ENCODE assay signal across 8 cellular contexts in the genomic region with DNA sequence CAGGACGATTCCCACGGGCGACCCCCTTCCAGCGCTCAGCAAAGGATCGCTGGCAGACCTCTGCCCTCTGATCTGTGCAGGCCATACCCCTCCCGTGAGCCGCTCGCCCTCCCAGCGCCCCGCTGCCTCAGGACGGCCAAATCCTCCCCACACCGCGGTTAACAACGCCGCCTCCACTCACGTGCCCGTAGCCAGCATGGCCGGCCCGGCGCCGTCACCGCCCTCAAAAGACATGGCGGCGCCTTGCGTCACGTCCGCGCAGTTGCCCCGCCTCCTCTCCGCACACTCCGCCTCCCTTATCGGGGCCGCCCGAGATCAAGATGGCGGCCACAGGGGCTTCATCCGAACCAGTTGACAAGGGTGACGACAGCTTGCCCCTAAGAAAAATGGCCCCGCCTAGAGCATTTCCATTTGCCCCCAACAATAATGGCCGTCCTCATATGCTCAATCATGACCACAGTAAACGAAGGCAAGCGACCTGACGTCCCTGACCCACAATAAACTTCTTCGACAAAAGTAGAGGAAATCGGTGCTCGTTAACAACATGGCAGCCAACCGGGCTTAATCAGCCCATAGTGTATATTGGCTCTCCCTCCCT. TPM values are rescaled to one million over a fixed set of nuclear protein-coding genes. Genes with fewer than 3 reads are reported as not detected.
DNase-seq lines count a peak whose midpoint lies in the region; ATAC-seq and TF ChIP-seq lines count a peak whose summit lies in the region.

No MANE protein-coding gene starts in this region.

- peaks cover 0 to 1% (median 0%) of the 10 kb centered on the region in 11 donors for H3K9me3 Mint-ChIP-seq in naive thymus-derived CD4-positive, alpha-beta T cell
- no peaks in the 10 kb centered on the region for H3K9me3 Mint-ChIP-seq in stimulated activated naive B cell treated with anti-CD40 and anti-IgM and Interleukin-4, amounts not matched to agents 10 μg/mL and 1 μg/mL and 100 μg/mL, for 72 hours

- H2AFZ ChIP-seq in KMS-11 (ENCODE audit: low read depth) = peak overlapping the region; percentile 67

- H3K27ac ChIP-seq in KMS-11 = peak overlapping the region; percentile 94
- peak overlapping the region; percentile 97 for H3K27ac ChIP-seq in naive thymus-derived CD4-positive, alpha-beta T cell (ENCODE audit: low read depth, low read length)

- no peaks in the 10 kb centered on the region for H4K20me1 ChIP-seq in KMS-11 (ENCODE audit: insufficient read depth)

- H3K36me3 Mint-ChIP-seq in naive thymus-derived CD4-positive, alpha-beta T cell = peaks cover 0 to 15% (median 5%) of the 10 kb centered on the region in 5 donors
- peaks cover 39 to 55% of the 10 kb centered on the region in 2 donors for H3K36me3 Mint-ChIP-seq in stimulated activated naive B cell treated with anti-CD40 and anti-IgM and Interleukin-4, amounts not matched to agents 10 μg/mL and 1 μg/mL and 100 μg/mL, for 72 hours

- H3K79me2 ChIP-seq in KMS-11 (ENCODE audit: insufficient read depth, low read depth) = peaks cover 23% of the 10 kb centered on the region

- H3K4me3 Mint-ChIP-seq in naive thymus-derived CD4-positive, alpha-beta T cell = no peak overlapping the region
- H3K4me3 Mint-ChIP-seq in stimulated activated naive B cell treated with anti-CD40 and anti-IgM and Interleukin-4, amounts not matched to agents 10 μg/mL and 1 μg/mL and 100 μg/mL, for 72 hours = no peak overlapping the region

- intact Hi-C loops in naive thymus-derived CD4-positive, alpha-beta T cell (cut with micrococcal nuclease) = loop anchor here (1.0 to 10.0 kb wide), 30 partner anchors 7 to 1544 kb away; a partner anchor contains a TSS

- H3K4me1 Mint-ChIP-seq in naive thymus-derived CD4-positive, alpha-beta T cell = peaks cover 25 to 41% (median 33%) of the 10 kb centered on the region in 7 donors
- H3K4me1 Mint-ChIP-seq in stimulated activated naive B cell treated with anti-CD40 and anti-IgM and Interleukin-4, amounts not matched to agents 10 μg/mL and 1 μg/mL and 100 μg/mL, for 72 hours = peaks cover 29 to 60% of the 10 kb centered on the region in 2 donors

- no peak overlapping the region for H3K4me3 ChIP-seq in KMS-11 (IDR thresholded peaks at IDR 0.05; ENCODE audit: insufficient read depth, low read depth, low read length)
- H3K4me3 ChIP-seq in naive thymus-derived CD4-positive, alpha-beta T cell (ENCODE audit: low read length) = peak overlapping the region; percentile 96

- DNase-seq in DMS53 treated with DMSO at 0.1 percent for 48 hours (lab: John Stamatoyannopoulos, UW; ENCODE audit: unreplicated experiment) (peak; percentile 88), fibroblast of gingiva (ENCODE audit: low read depth) (peak; percentile 99)
- DNase-seq in activated T-cell treated with anti-CD3 and anti-CD28 coated beads, Interleukin-2, amount 50 U/mL, for 48 hours = peak; percentile 99
- DNase-seq in naive thymus-derived CD4-positive, alpha-beta T cell = peak; percentile 91 to 99 (median 98)
- peak; percentile 98 for DNase-seq in stimulated activated naive B cell treated with anti-CD40 and anti-IgM and Interleukin-4, amounts not matched to agents 10 μg/mL and 1 μg/mL and 100 μg/mL, for 72 hours

- H3K27me3 Mint-ChIP-seq in naive thymus-derived CD4-positive, alpha-beta T cell = no peaks in the 10 kb centered on the region
- no peaks in the 10 kb centered on the region for H3K27me3 Mint-ChIP-seq in stimulated activated naive B cell treated with anti-CD40 and anti-IgM and Interleukin-4, amounts not matched to agents 10 μg/mL and 1 μg/mL and 100 μg/mL, for 72 hours

- no peaks in the 10 kb centered on the region for H3K27me3 ChIP-seq in KMS-11 (ENCODE audit: insufficient read depth, low read depth)
- no peaks in the 10 kb centered on the region for H3K27me3 ChIP-seq in naive thymus-derived CD4-positive, alpha-beta T cell (ENCODE audit: control insufficient read depth in 2 of 2, insufficient read depth in 2 of 2, low read length in 2 of 2)

- H3K4me2 ChIP-seq in KMS-11 = peak overlapping the region; percentile 81

- ATAC-seq in GM21723 (IDR thresholded peaks at IDR 0.05; ENCODE audit: unreplicated experiment) = peak; percentile 47
- peak; percentile 67 for ATAC-seq in naive thymus-derived CD4-positive, alpha-beta T cell
- peak; percentile 62 to 69 for ATAC-seq in stimulated activated naive B cell treated with anti-CD40 and anti-IgM and Interleukin-4, amounts not matched to agents 10 μg/mL and 1 μg/mL and 100 μg/mL, for 72 hours (replicated peaks)

- peaks cover 20% of the 10 kb centered on the region for H3K4me1 ChIP-seq in KMS-11 (ENCODE audit: low read depth, poor library complexity, severe bottlenecking)
- H3K4me1 ChIP-seq in naive thymus-derived CD4-positive, alpha-beta T cell (ENCODE audit: control insufficient read depth in 2 of 2, insufficient read depth in 2 of 2, low read length in 2 of 2) = peaks cover 11 to 20% of the 10 kb centered on the region in 2 donors

- CTCF ChIA-PET in naive thymus-derived CD4-positive, alpha-beta T cell (lab: Charles Lee) = interaction anchor here (0.7 to 1.6 kb wide), 2 partner anchors 26 to 64 kb away, joined by 3 read pairs; a partner anchor contains a TSS

- no peak for TF ChIP-seq CTCF in KMS-11 (conservative IDR thresholded peaks at IDR 0.05; ENCODE audit: low read depth, low read length)

- POLR2A ChIA-PET in naive thymus-derived CD4-positive, alpha-beta T cell (lab: Charles Lee) = interaction anchor here (0.6 to 3.7 kb wide), 27 partner anchors 9 to 1513 kb away, joined by 3 to 47 read pairs (median 5); a partner anchor contains a TSS

- H3K9me3 ChIP-seq in naive thymus-derived CD4-positive, alpha-beta T cell (ENCODE audit: control insufficient read depth in 2 of 3, low read length in 3 of 3) = no peaks in the 10 kb centered on the region

- H3K36me3 ChIP-seq in KMS-11 (ENCODE audit: insufficient read depth) = no peaks in the 10 kb centered on the region
- H3K36me3 ChIP-seq in naive thymus-derived CD4-positive, alpha-beta T cell (ENCODE audit: control insufficient read depth in 2 of 3, insufficient read depth in 3 of 3, low read length in 3 of 3) = peaks cover 6 to 29% (median 10%) of the 10 kb centered on the region in 3 experiments

- H3K27ac Mint-ChIP-seq in naive thymus-derived CD4-positive, alpha-beta T cell = no peak overlapping the region
- H3K27ac Mint-ChIP-seq in stimulated activated naive B cell treated with anti-CD40 and anti-IgM and Interleukin-4, amounts not matched to agents 10 μg/mL and 1 μg/mL and 100 μg/mL, for 72 hours = no peak overlapping the region

- peak overlapping the region; percentile 94 for H3K9ac ChIP-seq in KMS-11

TF ChIP-seq in PFSK-1, 5 proteins besides CTCF, POLR2A, EP300 and RAD21:
- TF ChIP-seq FOXP2 (optimal IDR thresholded peaks at IDR 0.05; ENCODE audit: borderline replicate concordance, extremely low read depth, extremely low read length, insufficient read depth) (peak; percentile 94), SIN3A (IDR thresholded peaks at IDR 0.05; ENCODE audit: borderline replicate concordance, insufficient read depth, low read length) (no peak), POLR2AphosphoS5 (IDR thresholded peaks at IDR 0.05; ENCODE audit: low read depth, low read length) (peak; percentile 72), TAF1 (IDR thresholded peaks at IDR 0.05; ENCODE audit: borderline replicate concordance, insufficient read depth, low read length) (peak; percentile 87)
- TF ChIP-seq, protein P1, sequence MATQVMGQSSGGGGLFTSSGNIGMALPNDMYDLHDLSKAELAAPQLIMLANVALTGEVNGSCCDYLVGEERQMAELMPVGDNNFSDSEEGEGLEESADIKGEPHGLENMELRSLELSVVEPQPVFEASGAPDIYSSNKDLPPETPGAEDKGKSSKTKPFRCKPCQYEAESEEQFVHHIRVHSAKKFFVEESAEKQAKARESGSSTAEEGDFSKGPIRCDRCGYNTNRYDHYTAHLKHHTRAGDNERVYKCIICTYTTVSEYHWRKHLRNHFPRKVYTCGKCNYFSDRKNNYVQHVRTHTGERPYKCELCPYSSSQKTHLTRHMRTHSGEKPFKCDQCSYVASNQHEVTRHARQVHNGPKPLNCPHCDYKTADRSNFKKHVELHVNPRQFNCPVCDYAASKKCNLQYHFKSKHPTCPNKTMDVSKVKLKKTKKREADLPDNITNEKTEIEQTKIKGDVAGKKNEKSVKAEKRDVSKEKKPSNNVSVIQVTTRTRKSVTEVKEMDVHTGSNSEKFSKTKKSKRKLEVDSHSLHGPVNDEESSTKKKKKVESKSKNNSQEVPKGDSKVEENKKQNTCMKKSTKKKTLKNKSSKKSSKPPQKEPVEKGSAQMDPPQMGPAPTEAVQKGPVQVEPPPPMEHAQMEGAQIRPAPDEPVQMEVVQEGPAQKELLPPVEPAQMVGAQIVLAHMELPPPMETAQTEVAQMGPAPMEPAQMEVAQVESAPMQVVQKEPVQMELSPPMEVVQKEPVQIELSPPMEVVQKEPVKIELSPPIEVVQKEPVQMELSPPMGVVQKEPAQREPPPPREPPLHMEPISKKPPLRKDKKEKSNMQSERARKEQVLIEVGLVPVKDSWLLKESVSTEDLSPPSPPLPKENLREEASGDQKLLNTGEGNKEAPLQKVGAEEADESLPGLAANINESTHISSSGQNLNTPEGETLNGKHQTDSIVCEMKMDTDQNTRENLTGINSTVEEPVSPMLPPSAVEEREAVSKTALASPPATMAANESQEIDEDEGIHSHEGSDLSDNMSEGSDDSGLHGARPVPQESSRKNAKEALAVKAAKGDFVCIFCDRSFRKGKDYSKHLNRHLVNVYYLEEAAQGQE (IDR thresholded peaks at IDR 0.05; ENCODE audit: insufficient read depth in 1 of 2, low read depth in 2 of 2, low read length in 2 of 2) = no peak

RNA-seq across cellular contexts. Expression of a gene that starts 0.6 kb away (rescaled TPM):
- 81.0 TPM for polyA plus RNA-seq in PFSK-1 (2012; ENCODE audit: insufficient read length, low read depth)
- total RNA-seq in naive thymus-derived CD4-positive, alpha-beta T cell = 10 to 100 TPM; 15.9 to 25.7 (median 21.2) TPM
- polyA plus RNA-seq in naive thymus-derived CD4-positive, alpha-beta T cell = 1 to 10 TPM; 4.7 to 5.8 TPM

RNA-seq across cellular contexts. Expression of a gene that starts 1.0 kb away (rescaled TPM):
- 38.9 TPM for polyA plus RNA-seq in PFSK-1 (2012; ENCODE audit: insufficient read length, low read depth)
- 100 to 1,000 TPM in 1 of 5 experiments, 10 to 100 TPM in 4; 42.9 to 106 (median 53.0) TPM for total RNA-seq in naive thymus-derived CD4-positive, alpha-beta T cell
- 10 to 100 TPM; 11.6 to 22.2 TPM for polyA plus RNA-seq in naive thymus-derived CD4-positive, alpha-beta T cell

RNA-seq across cellular contexts. Expression of a gene that starts 9.1 kb away (rescaled TPM):
- 76.5 TPM for polyA plus RNA-seq in PFSK-1 (2012; ENCODE audit: insufficient read length, low read depth)
- total RNA-seq in naive thymus-derived CD4-positive, alpha-beta T cell = 100 to 1,000 TPM; 141 to 174 (median 154) TPM
- polyA plus RNA-seq in naive thymus-derived CD4-positive, alpha-beta T cell = 10 to 100 TPM; 19.4 to 24.8 TPM

RNA-seq across cellular contexts. Expression of a gene that starts 20.2 kb away (rescaled TPM):
- polyA plus RNA-seq in PFSK-1 (2012; ENCODE audit: insufficient read length, low read depth) = 1.1 TPM
- total RNA-seq in naive thymus-derived CD4-positive, alpha-beta T cell = 1 to 10 TPM; 1.2 to 6.8 (median 1.9) TPM
- polyA plus RNA-seq in naive thymus-derived CD4-positive, alpha-beta T cell = not detected

RNA-seq across cellular contexts. Expression of a gene that starts 25.6 kb away (rescaled TPM):
- polyA plus RNA-seq in PFSK-1 (2012; ENCODE audit: insufficient read length, low read depth) = 173 TPM
- total RNA-seq in naive thymus-derived CD4-positive, alpha-beta T cell = 100 to 1,000 TPM in 4 of 5 experiments, 10 to 100 TPM in 1; 92.8 to 170 (median 160) TPM
- polyA plus RNA-seq in naive thymus-derived CD4-positive, alpha-beta T cell = 10 to 100 TPM; 49.0 to 68.6 TPM
